8 cellular contexts compared by ENCODE assay signal in genomic region chr6:43476744-43477143, GRCh38. TPM values are rescaled to one million over a fixed set of nuclear protein-coding genes. Genes with fewer than 3 reads are reported as not detected.
A peak's percentile ranks its signal among the peaks of the same experiment; 100 is the strongest.
DNase-seq lines count a peak whose midpoint lies in the region; ATAC-seq, FAIRE-seq and TF ChIP-seq lines count a peak whose summit lies in the region.

No MANE protein-coding gene starts in this region.

- H3K27ac Mint-ChIP-seq in T-helper 2 cell treated with Interferon-gamma antibody and Interleukin-4, amounts not matched to agents 5 μg/mL and 100 μg/mL, for 36 hours, result peak overlapping the region; percentile 93

- no peak for FAIRE-seq in RCC 7860 (lab: Jason Lieb, UNC)

- H3K27ac ChIP-seq in right cardiac atrium (ENCODE audit: low read length) (peak overlapping the region; percentile 16), stomach (peak overlapping the region in 4 of 5 donors; percentile 87 to 89 (median 87))

- peaks cover 0 to 6% (median 0%) of the 10 kb centered on the region in 4 donors for H3K36me3 ChIP-seq in stomach

- no peaks in the 10 kb centered on the region for H3K27me3 Mint-ChIP-seq in T-helper 2 cell treated with Interferon-gamma antibody and Interleukin-4, amounts not matched to agents 5 μg/mL and 100 μg/mL, for 36 hours (ENCODE audit: low read depth)

- H3K4me1 ChIP-seq in right cardiac atrium (ENCODE audit: control insufficient read depth, insufficient read depth, low read length), result peaks cover 9% of the 10 kb centered on the region
- peaks cover 19 to 47% (median 41%) of the 10 kb centered on the region in 4 donors for H3K4me1 ChIP-seq in stomach

- intact Hi-C loops in right cardiac atrium (cut with DNase I), result no loop called here
- intact Hi-C loops in stomach (cut with DNase I; ENCODE audit: low total_unique reads), result no loop called here

- peak overlapping the region; percentile 88 for H3K4me3 ChIP-seq in right cardiac atrium (ENCODE audit: low read length)
- H3K4me3 ChIP-seq in stomach, result peak overlapping the region; percentile 61 to 81 (median 73)

- TF ChIP-seq CTCF in stomach (IDR thresholded peaks at IDR 0.05), result no peak

- H3K4me1 Mint-ChIP-seq in T-helper 2 cell treated with Interferon-gamma antibody and Interleukin-4, amounts not matched to agents 5 μg/mL and 100 μg/mL, for 36 hours (ENCODE audit: low read depth), result peaks cover 20% of the 10 kb centered on the region

- WGBS in right cardiac atrium, result 30% methylated on average over 2 of the region's 2 CpGs
- 22 to 44% (median 23%) methylated on average over 2 of the region's 2 CpGs for WGBS in stomach, 5 donors

- H3K4me3 Mint-ChIP-seq in T-helper 2 cell treated with Interferon-gamma antibody and Interleukin-4, amounts not matched to agents 5 μg/mL and 100 μg/mL, for 36 hours, result peak overlapping the region; percentile 95

- TF ChIP-seq POLR2A in stomach (IDR thresholded peaks at IDR 0.05), result no peak

- DNase-seq in NCI-H1092 treated with DMSO at 0.1 percent for 48 hours (lab: John Stamatoyannopoulos, UW) (peak; percentile 43), NCI-H1092 (lab: John Stamatoyannopoulos, UW) (no peak), right cardiac atrium (no peak), stomach (no peak), RCC 7860 (ENCODE audit: low spot score) (no peak), left lobe of liver (ENCODE audit: low spot score) (no peak)
- DNase-seq in T-helper 2 cell treated with Interferon-gamma antibody and Interleukin-4, amounts not matched to agents 5 μg/mL and 100 μg/mL, for 36 hours (ENCODE audit: low spot score), result no peak

- no peak for TF ChIP-seq EP300 in stomach (IDR thresholded peaks at IDR 0.05)

- H3K9me3 ChIP-seq in right cardiac atrium (ENCODE audit: control insufficient read depth, low read length) (no peaks in the 10 kb centered on the region), stomach (no peaks in the 10 kb centered on the region)

- H3K9me3 Mint-ChIP-seq in T-helper 2 cell treated with Interferon-gamma antibody and Interleukin-4, amounts not matched to agents 5 μg/mL and 100 μg/mL, for 36 hours, result no peaks in the 10 kb centered on the region

- ATAC-seq in right cardiac atrium, result no peak
- ATAC-seq in left lobe of liver, result no peak
- ATAC-seq in GM19324 (IDR thresholded peaks at IDR 0.05; ENCODE audit: low FRiP score, unreplicated experiment), result no peak

- H3K27me3 ChIP-seq in right cardiac atrium (ENCODE audit: control insufficient read depth, insufficient read depth) (no peaks in the 10 kb centered on the region), stomach (no peaks in the 10 kb centered on the region)

- H3K36me3 Mint-ChIP-seq in T-helper 2 cell treated with Interferon-gamma antibody and Interleukin-4, amounts not matched to agents 5 μg/mL and 100 μg/mL, for 36 hours (ENCODE audit: low read depth), result no peaks in the 10 kb centered on the region

RNA-seq across cellular contexts. Expression of gene TJAP1, which starts 0.6 kb away (rescaled TPM):
- total RNA-seq in right cardiac atrium (10 to 100 TPM; 17.2 to 23.9 (median 20.1) TPM), stomach (100 to 1,000 TPM in 1 of 5 donors, 10 to 100 TPM in 2, 1 to 10 TPM in 2; 8.4 to 182 (median 15.2) TPM), left lobe of liver (14.0 TPM)
- polyA plus RNA-seq in right cardiac atrium (15.5 TPM), stomach (10 to 100 TPM; 10.8 to 17.5 (median 13.1) TPM)

RNA-seq across cellular contexts. Expression of gene DLK2, which starts 21.4 kb away (rescaled TPM):
- total RNA-seq in right cardiac atrium (under 1 TPM in 3 of 4 donors, not detected in 1; 0.42 to 0.49 (median 0.47) TPM), stomach (under 1 TPM in 1 of 5 donors, not detected in 4; 0.37 TPM), left lobe of liver (not detected)
- polyA plus RNA-seq in right cardiac atrium (1.1 TPM), stomach (10 to 100 TPM in 1 of 3 donors, not detected in 2; 17.0 TPM)

RNA-seq across cellular contexts. Expression of gene LRRC73, which starts 33.4 kb away (rescaled TPM):
- total RNA-seq in right cardiac atrium (1 to 10 TPM in 3 of 4 donors, under 1 TPM in 1; 0.82 to 2.5 (median 1.7) TPM), stomach (1 to 10 TPM in 1 of 5 donors, under 1 TPM in 1, not detected in 3; 0.55 to 1.0 TPM), left lobe of liver (0.40 TPM)
- polyA plus RNA-seq in right cardiac atrium (1.1 TPM), stomach (under 1 TPM; 0.30 to 0.31 (median 0.31) TPM)

RNA-seq across cellular contexts. Expression of gene YIPF3, which starts 40.0 kb away (rescaled TPM):
- total RNA-seq in right cardiac atrium (10 to 100 TPM; 70.3 to 84.1 (median 71.9) TPM), stomach (100 to 1,000 TPM in 1 of 5 donors, 10 to 100 TPM in 4; 18.7 to 107 (median 62.0) TPM), left lobe of liver (67.9 TPM)
- polyA plus RNA-seq in right cardiac atrium (95.0 TPM), stomach (10 to 100 TPM; 49.3 to 77.4 (median 53.2) TPM)

RNA-seq across cellular contexts. Expression of gene POLR1C, which starts 40.1 kb away (rescaled TPM):
- 10 to 100 TPM; 14.1 to 24.8 (median 15.6) TPM for total RNA-seq in right cardiac atrium
- 13.9 TPM for polyA plus RNA-seq in right cardiac atrium
- total RNA-seq in stomach, result 10 to 100 TPM; 16.9 to 31.6 (median 26.8) TPM
- 10 to 100 TPM; 14.7 to 36.2 (median 23.3) TPM for polyA plus RNA-seq in stomach
- total RNA-seq in left lobe of liver, result 13.3 TPM
